ENCODE assay signal across 17 cellular contexts in genomic region chr22:41929158-41929896, GRCh38. TPM values are rescaled to one million over a fixed set of nuclear protein-coding genes. Genes with fewer than 3 reads are reported as not detected.
A peak's percentile ranks its signal among the peaks of the same experiment; 100 is the strongest.
DNase-seq lines count a peak whose midpoint lies in the region; ATAC-seq and FAIRE-seq lines count a peak whose summit lies in the region.
"Had no signal": no experiment of that assay in that cellular context is flagged by ENCODE, and none has a peak within 500 bp of the region (broad histone marks: within the 10 kb centered on the region; RNA-seq: fewer than 3 reads in every experiment).

No MANE protein-coding gene starts in this region.

- H3K9me3 Mint-ChIP-seq in stimulated activated effector memory CD8-positive, alpha-beta T cell treated with anti-CD3 and anti-CD28 coated beads, Interleukin-12 subunit alpha, Interleukin-12 subunit beta, amount 100 ng/mL, for 72 hours, result no peaks in the 10 kb centered on the region
- H3K9me3 Mint-ChIP-seq: activated naive CD4-positive, alpha-beta T cell treated with anti-CD3 and anti-CD28 coated beads, Interleukin-2, amount 50 U/mL, for 24 hours; effector memory CD8-positive, alpha-beta T cell had no signal

- DNase-seq in Right ventricle myocardium superior, result peak; percentile 27
- DNase-seq in cardiac septum (ENCODE audit: low spot score), result no peak
- no peak for DNase-seq in GM19239 (ENCODE audit: insufficient read length, low spot score)
- peak; percentile 48 for DNase-seq in SHP77 treated with DMSO at 0.1 percent for 48 hours (lab: John Stamatoyannopoulos, UW)
- DNase-seq in stimulated activated effector memory CD8-positive, alpha-beta T cell treated with anti-CD3 and anti-CD28 coated beads, Interleukin-12 subunit alpha, Interleukin-12 subunit beta, amount 100 ng/mL, for 72 hours (ENCODE audit: low spot score in 2 of 2), result no peak
- no peak for DNase-seq in NOMO-1 (lab: John Stamatoyannopoulos, UW; ENCODE audit: unreplicated experiment in 2 of 2)
- DNase-seq in dedifferentiated amniotic fluid mesenchymal stem cell (ENCODE audit: extremely low spot score), result no peak
- DNase-seq: activated CD4-positive, CD25-positive, alpha-beta regulatory T cell; CD4-positive, alpha-beta memory T cell; effector memory CD8-positive, alpha-beta T cell; NCI-H1105; SW 1271; thyroid gland had no signal

- peaks cover 14% of the 10 kb centered on the region for H3K36me3 Mint-ChIP-seq in stimulated activated effector memory CD8-positive, alpha-beta T cell treated with anti-CD3 and anti-CD28 coated beads, Interleukin-12 subunit alpha, Interleukin-12 subunit beta, amount 100 ng/mL, for 72 hours
- H3K36me3 Mint-ChIP-seq: activated naive CD4-positive, alpha-beta T cell treated with anti-CD3 and anti-CD28 coated beads, Interleukin-2, amount 50 U/mL, for 24 hours; CD4-positive, alpha-beta memory T cell had no signal

- no peak overlapping the region for H3K4me3 Mint-ChIP-seq in stimulated activated effector memory CD8-positive, alpha-beta T cell treated with anti-CD3 and anti-CD28 coated beads, Interleukin-12 subunit alpha, Interleukin-12 subunit beta, amount 100 ng/mL, for 72 hours
- H3K4me3 Mint-ChIP-seq: activated naive CD4-positive, alpha-beta T cell treated with anti-CD3 and anti-CD28 coated beads, Interleukin-2, amount 50 U/mL, for 24 hours; CD4-positive, alpha-beta memory T cell; effector memory CD8-positive, alpha-beta T cell had no signal

- peaks cover 38% of the 10 kb centered on the region for H3K4me1 Mint-ChIP-seq in stimulated activated effector memory CD8-positive, alpha-beta T cell treated with anti-CD3 and anti-CD28 coated beads, Interleukin-12 subunit alpha, Interleukin-12 subunit beta, amount 100 ng/mL, for 72 hours

- peak; percentile 86 for FAIRE-seq in GM19239 (lab: Jason Lieb, UNC)
- FAIRE-seq: bronchial epithelial cell had no signal

- intact Hi-C loops in Right ventricle myocardium superior (cut with DNase I), result no loop called here
- intact Hi-C loops in cardiac septum (cut with DNase I), result no loop called here

- peak overlapping the region; percentile 87 for H3K27ac Mint-ChIP-seq in stimulated activated effector memory CD8-positive, alpha-beta T cell treated with anti-CD3 and anti-CD28 coated beads, Interleukin-12 subunit alpha, Interleukin-12 subunit beta, amount 100 ng/mL, for 72 hours
- H3K27ac Mint-ChIP-seq: activated naive CD4-positive, alpha-beta T cell treated with anti-CD3 and anti-CD28 coated beads, Interleukin-2, amount 50 U/mL, for 24 hours had no signal

- ATAC-seq in Right ventricle myocardium superior (ENCODE audit: poor library complexity) (no peak), GM18511 (IDR thresholded peaks at IDR 0.05; ENCODE audit: unreplicated experiment) (no peak)
- ATAC-seq in stimulated activated effector memory CD8-positive, alpha-beta T cell treated with anti-CD3 and anti-CD28 coated beads, Interleukin-12 subunit alpha, Interleukin-12 subunit beta, amount 100 ng/mL, for 72 hours, result no peak
- ATAC-seq: effector memory CD8-positive, alpha-beta T cell had no signal

RNA-seq across cellular contexts. Expression of gene TNFRSF13C, which starts 2.7 kb away (rescaled TPM):
- 1.2 TPM for total RNA-seq in Right ventricle myocardium superior
- total RNA-seq in cardiac septum, result 0.08 TPM
- total RNA-seq: thyroid gland had no signal

RNA-seq across cellular contexts. Expression of gene SHISA8, which starts 14.5 kb away (rescaled TPM):
- total RNA-seq in Right ventricle myocardium superior, result 6.4 TPM
- not detected for total RNA-seq in cardiac septum
- total RNA-seq: bronchial epithelial cell; CD4-positive, alpha-beta memory T cell; liver; thyroid gland had no signal

RNA-seq across cellular contexts. Expression of gene CENPM, which starts 17.6 kb away (rescaled TPM):
- total RNA-seq in Right ventricle myocardium superior (0.59 TPM), cardiac septum (0.24 TPM)

RNA-seq across cellular contexts. Expression of gene SEPTIN3, which starts 39.9 kb away (rescaled TPM):
- total RNA-seq in Right ventricle myocardium superior, result 0.08 TPM
- not detected for total RNA-seq in cardiac septum

Comparison
In these comparisons a context has a peak if more than half of its experiments do, and no peak if none do; other contexts are left out.
1. DNase-seq: peak in Right ventricle myocardium superior (single experiment) and SHP77 treated with DMSO at 0.1 percent for 48 hours (single experiment); none in cardiac septum (single experiment), GM19239 (single experiment), stimulated activated effector memory CD8-positive, alpha-beta T cell treated with anti-CD3 and anti-CD28 coated beads, Interleukin-12 subunit alpha, Interleukin-12 subunit beta, amount 100 ng/mL, for 72 hours (0 of 2), NOMO-1 (0 of 2) and dedifferentiated amniotic fluid mesenchymal stem cell (single experiment).